In the genomic region with DNA sequence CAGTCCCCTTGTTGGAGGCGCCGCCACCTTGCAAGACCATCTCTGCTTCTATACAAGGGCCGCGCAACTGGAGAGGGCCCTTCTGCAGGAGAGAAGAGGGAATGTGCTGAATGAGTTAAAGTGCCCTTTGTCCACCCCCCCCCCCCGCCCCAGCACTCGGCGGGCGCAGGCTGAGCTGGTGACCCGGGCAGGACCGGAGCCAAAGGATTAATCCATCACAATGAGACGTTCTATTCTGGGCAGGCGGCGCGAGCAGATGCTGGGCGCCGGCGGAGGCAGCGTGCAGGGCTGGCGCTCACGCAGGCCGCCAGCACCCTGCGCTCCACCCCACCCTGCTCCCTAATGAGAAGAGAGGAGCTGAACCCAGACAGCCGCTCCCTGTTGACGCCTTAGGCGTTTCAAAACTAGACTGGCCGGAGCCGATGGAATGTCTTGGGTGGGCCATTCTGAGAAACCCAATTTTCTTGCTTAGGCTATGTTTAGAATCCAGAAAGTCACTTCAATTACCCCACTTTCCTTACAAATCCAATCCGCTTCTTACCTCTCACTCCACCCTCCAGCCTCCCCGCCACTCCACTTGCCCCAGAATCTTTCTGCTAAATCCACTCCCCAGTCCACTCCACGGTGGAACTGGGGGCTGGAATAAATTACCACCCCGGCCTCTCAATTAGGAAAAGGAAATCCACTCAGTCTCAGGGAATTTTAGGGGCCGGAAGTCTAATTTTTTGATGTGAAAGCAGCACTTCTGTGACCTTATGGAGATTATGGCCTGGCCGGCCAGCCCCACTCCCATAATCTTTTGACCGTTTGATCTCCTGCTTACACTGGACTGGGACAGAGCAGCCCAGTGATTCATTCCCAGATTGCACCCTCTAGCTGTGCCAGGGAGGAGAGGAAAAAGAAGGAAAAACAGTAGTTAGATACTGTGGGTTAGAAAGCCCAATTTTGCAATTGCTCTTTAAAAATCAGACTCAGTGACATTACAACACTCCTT, we compare ENCODE assay signal across 8 cellular contexts. TPM values are rescaled to one million over a fixed set of nuclear protein-coding genes. Genes with fewer than 3 reads are reported as not detected.
DNase-seq lines count a peak whose midpoint lies in the region; ATAC-seq, FAIRE-seq and TF ChIP-seq lines count a peak whose summit lies in the region.

No MANE protein-coding gene starts in this region.

- FAIRE-seq in H54 (lab: Jason Lieb, UNC), result peak; percentile 93

- H3K4me3 ChIP-seq in fibroblast of villous mesenchyme (ENCODE audit: low read depth, low read length), result no peak overlapping the region
- peak overlapping the region; percentile 48 for H3K4me3 ChIP-seq in neuron (ENCODE audit: low read length)

- no peaks in the 10 kb centered on the region for H3K36me3 ChIP-seq in neuron (ENCODE audit: insufficient read depth, low read length)

- H2AFZ ChIP-seq in neuron (ENCODE audit: low read depth, low read length), result peak overlapping the region; percentile 80

- DNase-seq in H54 (ENCODE audit: insufficient read length, low spot score) (peak; percentile 81), RWPE1 (ENCODE audit: low spot score) (peak; percentile 77), fibroblast of villous mesenchyme (ENCODE audit: low read depth) (peak; percentile 45), activated gamma-delta T cell treated with Interleukin-2 at 50 U/mL for 16 hours (no peak), SKM-1 (lab: John Stamatoyannopoulos, UW; ENCODE audit: unreplicated experiment) (no peak), NCI-H1436 (lab: John Stamatoyannopoulos, UW) (no peak)

- no peaks in the 10 kb centered on the region for H3K9me3 ChIP-seq in neuron (ENCODE audit: low read length)

- TF ChIP-seq CTCF in RWPE1 (conservative IDR thresholded peaks at IDR 0.05; ENCODE audit: low read depth), result peak; percentile 19; the same call in 1 of the 2 replicates
- no peak for TF ChIP-seq CTCF in fibroblast of villous mesenchyme (IDR thresholded peaks at IDR 0.05; ENCODE audit: insufficient read depth, low read depth, low read length)

- no peak for ATAC-seq in HG02970 (IDR thresholded peaks at IDR 0.05; ENCODE audit: low FRiP score, unreplicated experiment)

- no peak for TF ChIP-seq POLR2A in H54 (IDR thresholded peaks at IDR 0.05; ENCODE audit: low read depth, low read length)

- peak overlapping the region; percentile 75 for H3K27ac ChIP-seq in RWPE1

- peaks cover 11% of the 10 kb centered on the region for H3K4me1 ChIP-seq in neuron (ENCODE audit: insufficient read depth, low read length)

- POLR2A ChIA-PET in RWPE1 (lab: Yijun Ruan, JAX; ENCODE audit: low non-redundant PET), result no interaction called here

- CTCF ChIA-PET in RWPE1 (lab: Yijun Ruan, JAX), result no interaction called here

- peaks cover 4% of the 10 kb centered on the region for H3K27me3 ChIP-seq in neuron (ENCODE audit: insufficient read depth, low read length)

RNA-seq across cellular contexts. Expression of gene GJD2, which starts 32.7 kb away (rescaled TPM):
- total RNA-seq in fibroblast of villous mesenchyme, result not detected in 2 replicates

Comparison
In these comparisons a context has a peak if more than half of its experiments do, and no peak if none do; other contexts are left out.
1. DNase-seq: peak in H54 (single experiment), RWPE1 (single experiment) and fibroblast of villous mesenchyme (single experiment); none in activated gamma-delta T cell treated with Interleukin-2 at 50 U/mL for 16 hours (single experiment), SKM-1 (single experiment) and NCI-H1436 (single experiment).